Comparison of ENCODE assay signal across 8 cellular contexts in genomic region chr17:30970757-30971567, GRCh38. TPM values are rescaled to one million over a fixed set of nuclear protein-coding genes. Genes with fewer than 3 reads are reported as not detected.
DNase-seq lines count a peak whose midpoint lies in the region; ATAC-seq, FAIRE-seq and TF ChIP-seq lines count a peak whose summit lies in the region.

RNF135 (plus strand) TSS chr17:30971039; CDS start chr17:30971074, 35 bp downstream.

- peaks cover 28% of the 10 kb centered on the region for H3K36me3 Mint-ChIP-seq in mesothelial cell of epicardium

- H3K27ac ChIP-seq in 22Rv1 = peak within 1 kb of the TSS; percentile 99
- peak within 1 kb of the TSS; percentile 76 for H3K27ac ChIP-seq in endothelial cell of umbilical vein (ENCODE audit: insufficient read depth, low read depth, low read length)

- no peaks in the 10 kb centered on the region for H3K27me3 ChIP-seq in endothelial cell of umbilical vein (ENCODE audit: control insufficient read depth in 2 of 2, insufficient read depth in 2 of 2, low read length in 2 of 2)

- TF ChIP-seq CTCF in 22Rv1 (IDR thresholded peaks at IDR 0.05) = peak; percentile 24
- TF ChIP-seq CTCF in endothelial cell of umbilical vein (IDR thresholded peaks at IDR 0.05; ENCODE audit: extremely low read depth in 1 of 2, insufficient read depth in 1 of 2, low read depth in 1 of 2, low read length in 2 of 2) = peak in 1 of 2 donors; percentile 13
- TF ChIP-seq CTCF in mesothelial cell of epicardium (IDR thresholded peaks at IDR 0.05; ENCODE audit: unreplicated experiment) = no peak

- POLR2A ChIA-PET in endothelial cell of umbilical vein (lab: Charles Lee) = no interaction called here

- peaks cover 7% of the 10 kb centered on the region for H3K9me3 Mint-ChIP-seq in mesothelial cell of epicardium

- no peaks in the 10 kb centered on the region for H3K36me3 ChIP-seq in endothelial cell of umbilical vein (ENCODE audit: control insufficient read depth in 2 of 2, extremely low read depth in 1 of 2, insufficient read depth in 2 of 2, low read length in 2 of 2)

- CTCF ChIA-PET in endothelial cell of umbilical vein (lab: Charles Lee) = interaction anchor here (0.6 to 1.6 kb wide), 6 partner anchors 11 to 246 kb away, joined by 3 to 4 read pairs (median 3); partner anchors contain the start of gene TEFM

- dilution Hi-C loops in endothelial cell of umbilical vein (cut with MboI; ENCODE audit: extremely low pct_ligation_motif_present, low sequenced_read_pairs) = no loop called here

- H3K9ac ChIP-seq in endothelial cell of umbilical vein (replicated peaks; ENCODE audit: extremely low read depth, insufficient read depth, low read length) = peak within 1 kb of the TSS; percentile 81

- peak within 1 kb of the TSS; percentile 98 for H3K4me3 Mint-ChIP-seq in mesothelial cell of epicardium

- H3K79me2 ChIP-seq in endothelial cell of umbilical vein (ENCODE audit: control insufficient read depth, insufficient read depth, low read length) = peaks cover 8% of the 10 kb centered on the region

- no TSS peak for BruUV-seq in endothelial cell of umbilical vein (replicated peaks; lab: Mats Ljungman, UMichigan)

- H3K9me1 ChIP-seq in endothelial cell of umbilical vein (replicated peaks; ENCODE audit: control insufficient read depth, extremely low read depth, insufficient read depth, low read length) = no peaks in the 10 kb centered on the region

- H4K20me1 ChIP-seq in endothelial cell of umbilical vein (replicated peaks; ENCODE audit: control insufficient read depth, extremely low read depth, insufficient read depth, low read length) = no peaks in the 10 kb centered on the region

- H3K4me1 ChIP-seq in endothelial cell of umbilical vein (ENCODE audit: control insufficient read depth, extremely low read depth, insufficient read depth, low read length) = peaks cover 10% of the 10 kb centered on the region

- intact Hi-C loops in endothelial cell of umbilical vein (cut with micrococcal nuclease) = loop anchor here (1.0 to 2.0 kb wide), 2 partner anchors 37 to 64 kb away; partner anchors contain the start of gene TEFM

- H3K4me2 ChIP-seq in endothelial cell of umbilical vein (ENCODE audit: insufficient read depth, low read length) = peak within 1 kb of the TSS; percentile 91

- H2AFZ ChIP-seq in endothelial cell of umbilical vein (ENCODE audit: low read depth, low read length) = peak within 1 kb of the TSS; percentile 91

- peak; percentile 88 for FAIRE-seq in endothelial cell of umbilical vein (lab: Jason Lieb, UNC)

- no peaks in the 10 kb centered on the region for H3K9me3 ChIP-seq in endothelial cell of umbilical vein (replicated peaks; ENCODE audit: control insufficient read depth, insufficient read depth, low read length)

- peak within 1 kb of the TSS; percentile 48 to 84 (median 72) for H3K4me3 ChIP-seq in endothelial cell of umbilical vein (replicated peaks in 1 of 3; ENCODE audit: insufficient read depth in 1 of 3, low read depth in 1 of 3, low read length in 3 of 3)

- ATAC-seq in GM18502 (IDR thresholded peaks at IDR 0.05; ENCODE audit: poor library complexity, unreplicated experiment) (peak; percentile 80), HG03039 (IDR thresholded peaks at IDR 0.05; ENCODE audit: unreplicated experiment) (peak; percentile 50)

- peak; percentile 62 for DNase-seq in NCI-H774 (lab: John Stamatoyannopoulos, UW)
- DNase-seq in activated T-cell treated with anti-CD3 and anti-CD28 coated beads for 1 hour (ENCODE audit: low read depth) = peak; percentile 45
- peak; percentile 84 for DNase-seq in endothelial cell of umbilical vein (ENCODE audit: low read depth, low spot score)
- peak; percentile 61 to 75 for DNase-seq in mesothelial cell of epicardium (ENCODE audit: low spot score in 2 of 2, unreplicated experiment in 2 of 2)
- DNase-seq in stimulated activated CD8-positive, alpha-beta memory T cell treated with anti-CD3 and anti-CD28 coated beads, Interleukin-2, amount 100 ng/mL, for 48 hours (ENCODE audit: low read depth in 2 of 2) = peak; percentile 40 to 45

- TF ChIP-seq POLR2A in endothelial cell of umbilical vein (IDR thresholded peaks at IDR 0.05; ENCODE audit: low read depth, low read length) = peak; percentile 99

- H3K4me1 Mint-ChIP-seq in mesothelial cell of epicardium = peaks cover 19% of the 10 kb centered on the region

- peak within 1 kb of the TSS; percentile 99 for H3K27ac Mint-ChIP-seq in mesothelial cell of epicardium

- no peaks in the 10 kb centered on the region for H3K27me3 Mint-ChIP-seq in mesothelial cell of epicardium (ENCODE audit: low read depth)

TF ChIP-seq in endothelial cell of umbilical vein, 7 proteins besides CTCF, POLR2A, EP300 and RAD21:
- no peak for TF ChIP-seq EZH2 (IDR thresholded peaks at IDR 0.05; ENCODE audit: borderline replicate concordance, low read depth, low read length, severe bottlenecking)
- TF ChIP-seq POLR2AphosphoS5 (IDR thresholded peaks at IDR 0.05; ENCODE audit: insufficient read depth, low read depth, low read length) = peak; percentile 99
TF ChIP-seq in endothelial cell of umbilical vein: peak in this region for 1.

RNA-seq across cellular contexts. Expression of gene RNF135, which starts in this region (rescaled TPM):
- total RNA-seq in endothelial cell of umbilical vein = 11.6 and 11.7 TPM in 2 replicates
- 12.0 and 13.4 TPM in 2 replicates for polyA plus RNA-seq in endothelial cell of umbilical vein
- polyA plus RNA-seq in endothelial cell of umbilical vein (2011; cell fraction: cytosol; rRNA removed) = 12.8 and 13.8 TPM in 2 replicates
- 7.0 and 7.5 TPM in 2 replicates for polyA plus RNA-seq in endothelial cell of umbilical vein (2011; cell fraction: nucleus; rRNA removed)
- polyA plus RNA-seq in endothelial cell of umbilical vein (2012) = 13.4 and 16.8 TPM in 2 replicates
- 9.5 and 10.0 TPM in 2 replicates for polyA minus RNA-seq in endothelial cell of umbilical vein
- polyA minus RNA-seq in endothelial cell of umbilical vein (2011; cell fraction: cytosol; rRNA and poly(A)+ RNA removed) = 9.8 TPM
- polyA minus RNA-seq in endothelial cell of umbilical vein (2011; cell fraction: nucleus; rRNA and poly(A)+ RNA removed) = 2.5 and 2.8 TPM in 2 replicates
- total RNA-seq in mesothelial cell of epicardium = 15.4 to 15.8 TPM (median 15.7 TPM) in 3 replicates

Comparison
In these comparisons a context has a peak if more than half of its experiments do, and no peak if none do; other contexts are left out.
1. Peak in every context shown above with its lines: DNase-seq, ATAC-seq, H3K4me3 ChIP-seq and H3K27ac ChIP-seq.